7 cellular contexts compared by ENCODE assay signal in genomic region chr17:41687828-41688640, GRCh38. TPM values are rescaled to one million over a fixed set of nuclear protein-coding genes. Genes with fewer than 3 reads are reported as not detected.
A peak's percentile ranks its signal among the peaks of the same experiment; 100 is the strongest.
DNase-seq lines count a peak whose midpoint lies in the region; ATAC-seq and TF ChIP-seq lines count a peak whose summit lies in the region.

No MANE protein-coding gene starts in this region.

- H3K9me3 ChIP-seq in SK-N-MC (ENCODE audit: low read depth, low read length), result no peaks in the 10 kb centered on the region

- in situ Hi-C loops in astrocyte of the cerebellum (cut with HindIII; ENCODE audit: low sequenced_read_pairs), result no loop called here

- ATAC-seq in GM18502 (IDR thresholded peaks at IDR 0.05; ENCODE audit: poor library complexity, unreplicated experiment) (peak; percentile 5), GM21529 (IDR thresholded peaks at IDR 0.05; ENCODE audit: unreplicated experiment) (no peak)

- H3K27ac ChIP-seq in SK-N-MC, result peak overlapping the region; percentile 92

- H3K36me3 ChIP-seq in SK-N-MC (ENCODE audit: insufficient read depth, low read length), result peaks cover 37% of the 10 kb centered on the region

- H3K4me3 ChIP-seq in SK-N-MC (peak overlapping the region; percentile 86), astrocyte of the cerebellum (ENCODE audit: low read depth, low read length) (peak overlapping the region; percentile 98)

- peak overlapping the region; percentile 90 for H3K9ac ChIP-seq in SK-N-MC (ENCODE audit: insufficient read length)

- DNase-seq in LHCN-M2 (ENCODE audit: low read depth), result peak; percentile 66
- DNase-seq in SK-N-MC (ENCODE audit: low read depth, low spot score), result no peak
- DNase-seq in astrocyte of the cerebellum (ENCODE audit: low read depth), result no peak
- peak; percentile 61 for DNase-seq in islet precursor cell
- DNase-seq in stimulated activated CD4-positive, alpha-beta T cell treated with anti-CD3 and anti-CD28 coated beads, Interleukin-2, amount 100 ng/mL, for 4 hours (ENCODE audit: low read depth), result peak; percentile 43

- TF ChIP-seq CTCF in astrocyte of the cerebellum (IDR thresholded peaks at IDR 0.05; ENCODE audit: low read depth, low read length, missing control alignments), result peak; percentile 9

RNA-seq across cellular contexts. Expression of gene EIF1, which starts 0.7 kb away (rescaled TPM):
- total RNA-seq in LHCN-M2 (2014; rRNA removed), result 56.9 and 63.7 TPM in 2 replicates
- 768 TPM for polyA plus RNA-seq in LHCN-M2 (2012)

RNA-seq across cellular contexts. Expression of gene GAST, which starts 24.1 kb away (rescaled TPM):
- not detected in 2 replicates for total RNA-seq in LHCN-M2 (2014; rRNA removed)
- not detected for polyA plus RNA-seq in LHCN-M2 (2012)

RNA-seq across cellular contexts. Expression of gene HAP1, which starts 46.4 kb away (rescaled TPM):
- under 0.01 TPM in 1 of 2 replicates, not detected in the other for total RNA-seq in LHCN-M2 (2014; rRNA removed)
- 0.01 TPM for polyA plus RNA-seq in LHCN-M2 (2012)

Comparison
In these comparisons a context has a peak if more than half of its experiments do, and no peak if none do; other contexts are left out.
1. DNase-seq: peak in LHCN-M2 (single experiment), islet precursor cell (single experiment) and stimulated activated CD4-positive, alpha-beta T cell treated with anti-CD3 and anti-CD28 coated beads, Interleukin-2, amount 100 ng/mL, for 4 hours (single experiment); none in SK-N-MC (single experiment) and astrocyte of the cerebellum (single experiment).